ENCODE assay signal across 8 cellular contexts in genomic region chr4:186191266-186192067, GRCh38. TPM values are rescaled to one million over a fixed set of nuclear protein-coding genes. Genes with fewer than 3 reads are reported as not detected.
A peak's percentile ranks its signal among the peaks of the same experiment; 100 is the strongest.
DNase-seq lines count a peak whose midpoint lies in the region; ATAC-seq lines count a peak whose summit lies in the region.

CYP4V2 (plus strand) TSS chr4:186191567; CDS start chr4:186191824, 257 bp downstream.

- no peaks in the 10 kb centered on the region for H3K27me3 ChIP-seq in BLaER1
- no peaks in the 10 kb centered on the region for H3K27me3 ChIP-seq in mononuclear cell (ENCODE audit: insufficient read depth, low read length)

- H3K9ac ChIP-seq in BLaER1 = peak within 1 kb of the TSS; percentile 95

- peaks cover 18% of the 10 kb centered on the region for H3K36me3 ChIP-seq in BLaER1

- ATAC-seq in GM18909 (IDR thresholded peaks at IDR 0.05; ENCODE audit: poor library complexity, unreplicated experiment) (peak; percentile 87), HG03139 (IDR thresholded peaks at IDR 0.05; ENCODE audit: unreplicated experiment) (peak; percentile 79)

- H3K9me3 ChIP-seq in BLaER1 (no peaks in the 10 kb centered on the region), mononuclear cell (ENCODE audit: low read depth, low read length) (no peaks in the 10 kb centered on the region)

- no peaks in the 10 kb centered on the region for H4K20me1 ChIP-seq in BLaER1

- DNase-seq in NOMO-1 treated with dmso at 0.1 percent for 144 hours (lab: John Stamatoyannopoulos, UW; ENCODE audit: unreplicated experiment) (peak; percentile 73), epidermal melanocyte (ENCODE audit: insufficient read length, low spot score) (peak; percentile 68)
- DNase-seq in activated CD8-positive, alpha-beta memory T cell treated with anti-CD3 and anti-CD28 coated beads, Interleukin-2, amount 50 U/mL, for 4 hours = peak; percentile 83
- DNase-seq in stimulated activated CD8-positive, alpha-beta memory T cell treated with anti-CD3 and anti-CD28 coated beads, Interleukin-4, amount 100 ng/mL, for 24 hours (ENCODE audit: low read depth) = peak; percentile 80

- H3K4me3 ChIP-seq in BLaER1 (peak within 1 kb of the TSS; percentile 98), mononuclear cell (ENCODE audit: low read length) (peak within 1 kb of the TSS; percentile 81)

- H3K4me1 ChIP-seq in BLaER1 = peaks cover 31% of the 10 kb centered on the region
- peaks cover 30% of the 10 kb centered on the region for H3K4me1 ChIP-seq in mononuclear cell (ENCODE audit: insufficient read depth, low read length)

- peak within 1 kb of the TSS; percentile 96 for H3K27ac ChIP-seq in BLaER1

- H3K4me2 ChIP-seq in BLaER1 = peak within 1 kb of the TSS; percentile 79

RNA-seq across cellular contexts. Expression of gene CYP4V2, which starts in this region (rescaled TPM):
- 17.2 TPM for total RNA-seq in mononuclear cell

Comparison
In these comparisons a context has a peak if more than half of its experiments do, and no peak if none do; other contexts are left out.
1. Peak in every context shown above with its lines: DNase-seq, ATAC-seq, H3K4me3 ChIP-seq and H3K27ac ChIP-seq.